In the genomic region with DNA sequence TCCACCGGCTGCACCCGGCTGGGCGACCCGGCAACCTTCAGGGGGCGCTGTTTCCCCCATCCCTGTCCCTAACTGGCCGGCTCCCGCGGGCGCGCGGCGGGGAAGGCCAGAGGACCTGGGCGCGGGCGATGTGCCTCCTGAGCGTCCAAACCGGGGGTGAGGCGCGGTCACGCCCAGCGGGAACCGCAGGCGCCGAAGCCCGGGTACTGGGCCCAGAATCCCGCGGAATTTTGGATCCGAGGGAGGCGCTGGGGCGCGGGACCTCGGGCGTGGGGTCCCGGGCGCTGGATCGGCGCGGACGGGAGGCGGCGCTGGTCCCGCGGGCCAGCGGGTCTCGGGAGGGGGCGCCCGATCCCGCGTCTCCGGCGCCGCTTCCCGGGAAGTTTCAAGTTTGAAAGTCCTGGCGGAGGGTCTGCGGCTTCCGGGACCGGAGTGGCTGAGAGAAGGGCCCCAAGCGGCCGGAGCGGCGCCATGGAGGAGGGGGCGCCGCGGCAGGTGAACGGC, we compare ENCODE assay signal across 8 cellular contexts.
DNase-seq lines count a peak whose midpoint lies in the region; ATAC-seq and TF ChIP-seq lines count a peak whose summit lies in the region.

A gene (plus strand): TSS at position 59 of the 504 bp plus-strand sequence. CDS start 413 bp downstream, at position 472.

- peak within 1 kb of the TSS; percentile 81 for H3K9ac ChIP-seq in HUES6 (ENCODE audit: low read length)

- H3K27me3 ChIP-seq in HUES6 (ENCODE audit: control insufficient read depth, insufficient read depth, low read length) = no peaks in the 10 kb centered on the region
- H3K27me3 ChIP-seq in neutrophil = peaks cover 20% of the 10 kb centered on the region

- DNase-seq in D341Med (ENCODE audit: low spot score) (peak; percentile 96), activated gamma-delta T cell (lab: John Stamatoyannopoulos, UW) (peak; percentile 58), foreskin melanocyte (peak; percentile 71), superior temporal gyrus (ENCODE audit: extremely low spot score) (peak; percentile 78)

- H3K9me3 ChIP-seq in HUES6 (ENCODE audit: control insufficient read depth, insufficient read depth, low read depth, low read length) = no peaks in the 10 kb centered on the region
- H3K9me3 ChIP-seq in neutrophil = no peaks in the 10 kb centered on the region

- H3K36me3 ChIP-seq in HUES6 (ENCODE audit: control insufficient read depth, insufficient read depth, low read length) (peaks cover 21% of the 10 kb centered on the region), neutrophil (no peaks in the 10 kb centered on the region)

- peak; percentile 78 for TF ChIP-seq CTCF in neutrophil (IDR thresholded peaks at IDR 0.05)

- peak within 1 kb of the TSS; percentile 74; the same call in 1 of the 2 replicates for H3K27ac ChIP-seq in HUES6 (ENCODE audit: low read depth, low read length)
- H3K27ac ChIP-seq in neutrophil = peak within 1 kb of the TSS; percentile 56

- H3K4me1 ChIP-seq in HUES6 (ENCODE audit: control insufficient read depth, insufficient read depth, low read length) (peaks cover 7% of the 10 kb centered on the region), neutrophil (ENCODE audit: control insufficient read depth in 1 of 2, insufficient read depth in 1 of 2, low read depth in 1 of 2, low read length in 1 of 2) (peaks cover 11 to 20% of the 10 kb centered on the region in 2 experiments)

- H3K4me3 ChIP-seq in HUES6 (ENCODE audit: low read depth, low read length) (peak within 1 kb of the TSS; percentile 96), neutrophil (ENCODE audit: low read depth in 1 of 2, low read length in 1 of 2) (peak within 1 kb of the TSS; percentile 64 to 92)

- ATAC-seq in GM19468 (IDR thresholded peaks at IDR 0.05; ENCODE audit: extremely low read depth, unreplicated experiment) = peak; percentile 42

- peak; percentile 37; the same call in 1 of the 2 replicates for TF ChIP-seq POLR2A in Raji (IDR thresholded peaks at IDR 0.05; ENCODE audit: insufficient read depth, low read depth, low read length)

Comparison
In these comparisons a context has a peak if more than half of its experiments do, and no peak if none do; other contexts are left out.
1. Peak in every context shown above with its lines: DNase-seq, ATAC-seq, H3K4me3 ChIP-seq and H3K27ac ChIP-seq.